ENCODE assay signal across 12 cellular contexts in the genomic region with DNA sequence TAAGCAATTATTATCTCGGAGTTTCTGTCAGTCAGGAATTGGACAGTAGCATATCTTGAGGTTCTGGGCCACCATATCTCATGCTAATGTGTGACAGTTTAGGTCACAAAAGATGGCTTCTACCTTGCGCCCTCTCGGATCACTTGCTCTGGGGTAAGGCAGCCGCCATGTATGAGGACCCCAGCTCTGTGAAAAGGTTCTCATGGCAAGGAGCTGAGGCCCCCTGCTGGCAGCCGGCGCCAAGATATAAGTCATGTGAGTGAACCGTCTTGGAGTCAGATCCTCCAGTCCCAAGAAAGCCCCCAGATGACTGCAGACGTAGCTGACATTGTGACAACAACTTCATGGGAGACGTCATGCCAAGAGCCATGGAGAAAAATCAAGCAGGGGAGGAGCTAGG.
DNase-seq lines count a peak whose midpoint lies in the region; TF ChIP-seq lines count a peak whose summit lies in the region.
"Had no signal": no experiment of that assay in that cellular context is flagged by ENCODE, and none has a peak within 500 bp of the region (broad histone marks: within the 10 kb centered on the region; RNA-seq: fewer than 3 reads in every experiment).

No MANE protein-coding gene starts in this region.

- DNase-seq in OCI-M1 (lab: John Stamatoyannopoulos, UW) (peak; percentile 23), germinal center (ENCODE audit: low spot score) (peak; percentile 25), posterior vena cava (ENCODE audit: low spot score) (no peak), right atrium auricular region (ENCODE audit: low spot score) (no peak), HuH-7 (ENCODE audit: low spot score) (no peak)
- no peak for DNase-seq in activated CD4-positive, alpha-beta T cell treated with anti-CD3 and anti-CD28 coated beads for 48 hours
- DNase-seq: natural killer cell; NCI-H345; stimulated activated naive CD4-positive, alpha-beta T cell had no signal

- H3K27ac ChIP-seq in C4-2B (no peak overlapping the region), right atrium auricular region (no peak overlapping the region)
- H3K27ac ChIP-seq: KMS-11 had no signal

- intact Hi-C loops in posterior vena cava (cut with DNase I), result no loop called here

- no peaks in the 10 kb centered on the region for H3K4me1 ChIP-seq in right atrium auricular region

- H3K4me3 ChIP-seq in right atrium auricular region, result no peak overlapping the region

- no peaks in the 10 kb centered on the region for H3K27me3 ChIP-seq in right atrium auricular region

- peak; percentile 65 for TF ChIP-seq CTCF in C4-2B (conservative IDR thresholded peaks at IDR 0.05)
- peak; percentile 32; the same call in 1 of the 2 replicates for TF ChIP-seq CTCF in GM12874 (IDR thresholded peaks at IDR 0.05; ENCODE audit: insufficient read depth, low read depth, low read length)
- no peak for TF ChIP-seq CTCF in right atrium auricular region (IDR thresholded peaks at IDR 0.05)

- H3K36me3 ChIP-seq in right atrium auricular region, result no peaks in the 10 kb centered on the region

- no peaks in the 10 kb centered on the region for H3K9me3 ChIP-seq in right atrium auricular region

Comparison
In these comparisons a context has a peak if more than half of its experiments do, and no peak if none do; other contexts are left out.
1. CTCF ChIP-seq: peak in C4-2B (single experiment) and GM12874 (single experiment); none in right atrium auricular region (0 of 2).
2. DNase-seq: peak in OCI-M1 (single experiment) and germinal center (single experiment); none in posterior vena cava (single experiment), right atrium auricular region (single experiment), activated CD4-positive, alpha-beta T cell treated with anti-CD3 and anti-CD28 coated beads for 48 hours (single experiment) and HuH-7 (single experiment).